Comparison of ENCODE assay signal across 1 cellular context in the genomic region with DNA sequence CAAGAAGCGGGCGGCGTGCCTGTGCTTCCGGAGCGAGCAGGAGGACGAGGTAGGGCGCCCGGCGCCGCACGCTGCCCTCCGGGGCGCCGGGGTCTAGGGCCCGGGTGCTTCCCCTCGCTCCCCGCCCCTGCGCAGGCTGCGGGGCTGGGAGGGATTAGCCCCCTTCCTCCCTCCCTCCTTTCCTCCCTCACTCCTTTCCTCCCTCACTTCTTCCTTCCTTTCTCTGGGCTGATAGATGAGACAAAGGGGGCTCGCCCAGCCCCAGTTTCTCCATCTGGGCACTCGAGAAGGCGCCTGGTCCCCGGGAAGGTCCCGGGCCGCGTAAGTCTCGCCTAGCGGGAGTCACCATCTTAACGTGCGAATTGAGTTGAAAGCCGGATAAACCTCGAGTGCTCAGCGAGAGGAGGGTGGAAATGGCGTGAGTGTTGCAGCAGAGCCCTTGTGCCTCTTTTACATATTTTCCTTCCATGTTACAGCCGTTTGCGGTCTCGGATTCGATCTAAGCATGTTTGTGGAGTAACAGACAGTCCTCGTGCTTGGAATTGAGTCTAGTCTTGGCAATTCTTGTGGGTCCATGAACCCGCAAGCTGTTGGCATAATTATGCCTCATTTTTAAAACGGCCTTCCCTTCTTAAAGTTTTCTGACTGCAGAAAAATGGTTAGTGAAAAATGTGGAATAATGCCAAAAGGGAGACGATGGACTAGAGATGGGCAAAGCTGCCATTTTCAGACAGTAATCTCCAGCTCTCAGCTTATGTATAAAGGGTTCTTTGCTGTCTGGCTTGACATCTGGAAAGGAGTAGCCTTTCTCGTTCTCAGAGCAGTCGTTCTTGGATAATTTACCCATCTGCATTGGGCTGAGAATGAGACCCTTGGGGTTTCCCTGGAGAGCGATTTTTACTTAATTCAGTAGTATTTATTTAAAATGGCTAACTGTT.
TF ChIP-seq lines count a peak whose summit lies in the region.

No MANE protein-coding gene starts in this region.

TF ChIP-seq in K562, 482 proteins besides CTCF, POLR2A, EP300 and RAD21 (continued from another document and continues in another):
- TF ChIP-seq SAP30 (IDR thresholded peaks at IDR 0.05; ENCODE audit: borderline replicate concordance, insufficient read depth, low read depth, low read length, poor library complexity, severe bottlenecking) (no peak), SUPT5H (IDR thresholded peaks at IDR 0.05) (0 out of 2 replicates have a peak, but pooled peaks have one; percentile 18), KDM5B (IDR thresholded peaks at IDR 0.05; ENCODE audit: insufficient replicate concordance, low read depth, low read length) (peak; percentile 58), BRCA1 (IDR thresholded peaks at IDR 0.05) (no peak), BRCA1 (CRISPR knock-in tag; IDR thresholded peaks at IDR 0.05) (no peak), ZNF232 (CRISPR knock-in tag; IDR thresholded peaks at IDR 0.05) (no peak), TRIM24 (IDR thresholded peaks at IDR 0.05) (no peak), RBFOX2 (IDR thresholded peaks at IDR 0.05; ENCODE audit: low read depth, low read length) (peak; percentile 88), TAF7 (tag; IDR thresholded peaks at IDR 0.05) (peak; percentile 33; the same call in 1 of the 2 replicates), ZFP30 (CRISPR knock-in tag; IDR thresholded peaks at IDR 0.05; ENCODE audit: borderline replicate concordance) (no peak), CHD2 (IDR thresholded peaks at IDR 0.05; ENCODE audit: low read depth, low read length) (peak; percentile 37; the same call in 1 of the 2 replicates), CCNT2 (IDR thresholded peaks at IDR 0.05; ENCODE audit: borderline replicate concordance, extremely low read depth, insufficient read length, low read depth, low read length) (peak; percentile 23), ASH1L (IDR thresholded peaks at IDR 0.05; ENCODE audit: borderline replicate concordance, low read depth, partially characterized antibody) (no peak), POLR3A (IDR thresholded peaks at IDR 0.05; ENCODE audit: borderline replicate concordance, extremely low read depth, insufficient read depth, insufficient read length) (no peak), YY1 (IDR thresholded peaks at IDR 0.05; ENCODE audit: borderline replicate concordance in 1 of 3, control insufficient read depth in 1 of 3, extremely low read depth in 1 of 3, insufficient read depth in 3 of 3, insufficient read length in 1 of 3, insufficient replicate concordance in 2 of 3, low read depth in 1 of 3, low read length in 2 of 3) (peak in 1 of 3 experiments; percentile 30), NCOA4 (IDR thresholded peaks at IDR 0.05; ENCODE audit: partially characterized antibody) (no peak), STAG1 (CRISPR knock-in tag; IDR thresholded peaks at IDR 0.05; ENCODE audit: borderline replicate concordance) (no peak), HNRNPUL1 (IDR thresholded peaks at IDR 0.05; ENCODE audit: low read length) (no peak), HDAC3 (IDR thresholded peaks at IDR 0.05; ENCODE audit: borderline replicate concordance, partially characterized antibody) (peak; percentile 31), ZNF766 (CRISPR knock-in tag; conservative IDR thresholded peaks at IDR 0.05) (0 out of 2 replicates have a peak, but pooled peaks have one; percentile 31), FOS (IDR thresholded peaks at IDR 0.05; ENCODE audit: extremely low read depth, insufficient read length) (no peak), NR2C1 (IDR thresholded peaks at IDR 0.05) (no peak; the same call in 1 of the 2 replicates), NR2C1 (tag; IDR thresholded peaks at IDR 0.05) (no peak), TFAM (CRISPR knock-in tag; conservative IDR thresholded peaks at IDR 0.05) (no peak), RBM39 (optimal IDR thresholded peaks at IDR 0.05; ENCODE audit: low read depth, low read length) (no peak), SNIP1 (IDR thresholded peaks at IDR 0.05; ENCODE audit: low read depth) (no peak), POLR2B (IDR thresholded peaks at IDR 0.05; ENCODE audit: low read depth, partially characterized antibody) (no peak), JUND (IDR thresholded peaks at IDR 0.05; ENCODE audit: borderline replicate concordance, low read depth, low read length) (no peak), JUND (tag; IDR thresholded peaks at IDR 0.05; ENCODE audit: borderline replicate concordance, low read depth, low read length) (no peak), CBX2 (IDR thresholded peaks at IDR 0.05; ENCODE audit: insufficient read depth, low read length, poor library complexity, severe bottlenecking) (no peak), POU5F1 (IDR thresholded peaks at IDR 0.05; ENCODE audit: borderline replicate concordance, low read depth, low read length, partially characterized antibody) (no peak), U2AF1 (optimal IDR thresholded peaks at IDR 0.05; ENCODE audit: low read depth, low read length) (no peak), SMAD3 (CRISPR knock-in tag; conservative IDR thresholded peaks at IDR 0.05) (no peak), ZNF507 (tag; conservative IDR thresholded peaks at IDR 0.05) (no peak), SLC30A9 (CRISPR knock-in tag; IDR thresholded peaks at IDR 0.05) (no peak)
- TF ChIP-seq, protein P1, sequence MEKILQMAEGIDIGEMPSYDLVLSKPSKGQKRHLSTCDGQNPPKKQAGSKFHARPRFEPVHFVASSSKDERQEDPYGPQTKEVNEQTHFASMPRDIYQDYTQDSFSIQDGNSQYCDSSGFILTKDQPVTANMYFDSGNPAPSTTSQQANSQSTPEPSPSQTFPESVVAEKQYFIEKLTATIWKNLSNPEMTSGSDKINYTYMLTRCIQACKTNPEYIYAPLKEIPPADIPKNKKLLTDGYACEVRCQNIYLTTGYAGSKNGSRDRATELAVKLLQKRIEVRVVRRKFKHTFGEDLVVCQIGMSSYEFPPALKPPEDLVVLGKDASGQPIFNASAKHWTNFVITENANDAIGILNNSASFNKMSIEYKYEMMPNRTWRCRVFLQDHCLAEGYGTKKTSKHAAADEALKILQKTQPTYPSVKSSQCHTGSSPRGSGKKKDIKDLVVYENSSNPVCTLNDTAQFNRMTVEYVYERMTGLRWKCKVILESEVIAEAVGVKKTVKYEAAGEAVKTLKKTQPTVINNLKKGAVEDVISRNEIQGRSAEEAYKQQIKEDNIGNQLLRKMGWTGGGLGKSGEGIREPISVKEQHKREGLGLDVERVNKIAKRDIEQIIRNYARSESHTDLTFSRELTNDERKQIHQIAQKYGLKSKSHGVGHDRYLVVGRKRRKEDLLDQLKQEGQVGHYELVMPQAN (IDR thresholded peaks at IDR 0.05; ENCODE audit: borderline replicate concordance): peak; percentile 60; the same call in 1 of the 2 replicates
- TF ChIP-seq, protein P2, sequence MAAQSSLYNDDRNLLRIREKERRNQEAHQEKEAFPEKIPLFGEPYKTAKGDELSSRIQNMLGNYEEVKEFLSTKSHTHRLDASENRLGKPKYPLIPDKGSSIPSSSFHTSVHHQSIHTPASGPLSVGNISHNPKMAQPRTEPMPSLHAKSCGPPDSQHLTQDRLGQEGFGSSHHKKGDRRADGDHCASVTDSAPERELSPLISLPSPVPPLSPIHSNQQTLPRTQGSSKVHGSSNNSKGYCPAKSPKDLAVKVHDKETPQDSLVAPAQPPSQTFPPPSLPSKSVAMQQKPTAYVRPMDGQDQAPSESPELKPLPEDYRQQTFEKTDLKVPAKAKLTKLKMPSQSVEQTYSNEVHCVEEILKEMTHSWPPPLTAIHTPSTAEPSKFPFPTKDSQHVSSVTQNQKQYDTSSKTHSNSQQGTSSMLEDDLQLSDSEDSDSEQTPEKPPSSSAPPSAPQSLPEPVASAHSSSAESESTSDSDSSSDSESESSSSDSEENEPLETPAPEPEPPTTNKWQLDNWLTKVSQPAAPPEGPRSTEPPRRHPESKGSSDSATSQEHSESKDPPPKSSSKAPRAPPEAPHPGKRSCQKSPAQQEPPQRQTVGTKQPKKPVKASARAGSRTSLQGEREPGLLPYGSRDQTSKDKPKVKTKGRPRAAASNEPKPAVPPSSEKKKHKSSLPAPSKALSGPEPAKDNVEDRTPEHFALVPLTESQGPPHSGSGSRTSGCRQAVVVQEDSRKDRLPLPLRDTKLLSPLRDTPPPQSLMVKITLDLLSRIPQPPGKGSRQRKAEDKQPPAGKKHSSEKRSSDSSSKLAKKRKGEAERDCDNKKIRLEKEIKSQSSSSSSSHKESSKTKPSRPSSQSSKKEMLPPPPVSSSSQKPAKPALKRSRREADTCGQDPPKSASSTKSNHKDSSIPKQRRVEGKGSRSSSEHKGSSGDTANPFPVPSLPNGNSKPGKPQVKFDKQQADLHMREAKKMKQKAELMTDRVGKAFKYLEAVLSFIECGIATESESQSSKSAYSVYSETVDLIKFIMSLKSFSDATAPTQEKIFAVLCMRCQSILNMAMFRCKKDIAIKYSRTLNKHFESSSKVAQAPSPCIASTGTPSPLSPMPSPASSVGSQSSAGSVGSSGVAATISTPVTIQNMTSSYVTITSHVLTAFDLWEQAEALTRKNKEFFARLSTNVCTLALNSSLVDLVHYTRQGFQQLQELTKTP (IDR thresholded peaks at IDR 0.05; ENCODE audit: low read depth in 1 of 2, partially characterized antibody in 2 of 2): peak; percentile 11 to 25
- TF ChIP-seq, protein P3, sequence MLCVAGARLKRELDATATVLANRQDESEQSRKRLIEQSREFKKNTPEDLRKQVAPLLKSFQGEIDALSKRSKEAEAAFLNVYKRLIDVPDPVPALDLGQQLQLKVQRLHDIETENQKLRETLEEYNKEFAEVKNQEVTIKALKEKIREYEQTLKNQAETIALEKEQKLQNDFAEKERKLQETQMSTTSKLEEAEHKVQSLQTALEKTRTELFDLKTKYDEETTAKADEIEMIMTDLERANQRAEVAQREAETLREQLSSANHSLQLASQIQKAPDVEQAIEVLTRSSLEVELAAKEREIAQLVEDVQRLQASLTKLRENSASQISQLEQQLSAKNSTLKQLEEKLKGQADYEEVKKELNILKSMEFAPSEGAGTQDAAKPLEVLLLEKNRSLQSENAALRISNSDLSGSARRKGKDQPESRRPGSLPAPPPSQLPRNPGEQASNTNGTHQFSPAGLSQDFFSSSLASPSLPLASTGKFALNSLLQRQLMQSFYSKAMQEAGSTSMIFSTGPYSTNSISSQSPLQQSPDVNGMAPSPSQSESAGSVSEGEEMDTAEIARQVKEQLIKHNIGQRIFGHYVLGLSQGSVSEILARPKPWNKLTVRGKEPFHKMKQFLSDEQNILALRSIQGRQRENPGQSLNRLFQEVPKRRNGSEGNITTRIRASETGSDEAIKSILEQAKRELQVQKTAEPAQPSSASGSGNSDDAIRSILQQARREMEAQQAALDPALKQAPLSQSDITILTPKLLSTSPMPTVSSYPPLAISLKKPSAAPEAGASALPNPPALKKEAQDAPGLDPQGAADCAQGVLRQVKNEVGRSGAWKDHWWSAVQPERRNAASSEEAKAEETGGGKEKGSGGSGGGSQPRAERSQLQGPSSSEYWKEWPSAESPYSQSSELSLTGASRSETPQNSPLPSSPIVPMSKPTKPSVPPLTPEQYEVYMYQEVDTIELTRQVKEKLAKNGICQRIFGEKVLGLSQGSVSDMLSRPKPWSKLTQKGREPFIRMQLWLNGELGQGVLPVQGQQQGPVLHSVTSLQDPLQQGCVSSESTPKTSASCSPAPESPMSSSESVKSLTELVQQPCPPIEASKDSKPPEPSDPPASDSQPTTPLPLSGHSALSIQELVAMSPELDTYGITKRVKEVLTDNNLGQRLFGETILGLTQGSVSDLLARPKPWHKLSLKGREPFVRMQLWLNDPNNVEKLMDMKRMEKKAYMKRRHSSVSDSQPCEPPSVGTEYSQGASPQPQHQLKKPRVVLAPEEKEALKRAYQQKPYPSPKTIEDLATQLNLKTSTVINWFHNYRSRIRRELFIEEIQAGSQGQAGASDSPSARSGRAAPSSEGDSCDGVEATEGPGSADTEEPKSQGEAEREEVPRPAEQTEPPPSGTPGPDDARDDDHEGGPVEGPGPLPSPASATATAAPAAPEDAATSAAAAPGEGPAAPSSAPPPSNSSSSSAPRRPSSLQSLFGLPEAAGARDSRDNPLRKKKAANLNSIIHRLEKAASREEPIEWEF (CRISPR knock-in tag; IDR thresholded peaks at IDR 0.05): no peak
- TF ChIP-seq, protein P4, sequence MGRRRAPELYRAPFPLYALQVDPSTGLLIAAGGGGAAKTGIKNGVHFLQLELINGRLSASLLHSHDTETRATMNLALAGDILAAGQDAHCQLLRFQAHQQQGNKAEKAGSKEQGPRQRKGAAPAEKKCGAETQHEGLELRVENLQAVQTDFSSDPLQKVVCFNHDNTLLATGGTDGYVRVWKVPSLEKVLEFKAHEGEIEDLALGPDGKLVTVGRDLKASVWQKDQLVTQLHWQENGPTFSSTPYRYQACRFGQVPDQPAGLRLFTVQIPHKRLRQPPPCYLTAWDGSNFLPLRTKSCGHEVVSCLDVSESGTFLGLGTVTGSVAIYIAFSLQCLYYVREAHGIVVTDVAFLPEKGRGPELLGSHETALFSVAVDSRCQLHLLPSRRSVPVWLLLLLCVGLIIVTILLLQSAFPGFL (CRISPR knock-in tag; IDR thresholded peaks at IDR 0.05): no peak
- TF ChIP-seq, protein P5, sequence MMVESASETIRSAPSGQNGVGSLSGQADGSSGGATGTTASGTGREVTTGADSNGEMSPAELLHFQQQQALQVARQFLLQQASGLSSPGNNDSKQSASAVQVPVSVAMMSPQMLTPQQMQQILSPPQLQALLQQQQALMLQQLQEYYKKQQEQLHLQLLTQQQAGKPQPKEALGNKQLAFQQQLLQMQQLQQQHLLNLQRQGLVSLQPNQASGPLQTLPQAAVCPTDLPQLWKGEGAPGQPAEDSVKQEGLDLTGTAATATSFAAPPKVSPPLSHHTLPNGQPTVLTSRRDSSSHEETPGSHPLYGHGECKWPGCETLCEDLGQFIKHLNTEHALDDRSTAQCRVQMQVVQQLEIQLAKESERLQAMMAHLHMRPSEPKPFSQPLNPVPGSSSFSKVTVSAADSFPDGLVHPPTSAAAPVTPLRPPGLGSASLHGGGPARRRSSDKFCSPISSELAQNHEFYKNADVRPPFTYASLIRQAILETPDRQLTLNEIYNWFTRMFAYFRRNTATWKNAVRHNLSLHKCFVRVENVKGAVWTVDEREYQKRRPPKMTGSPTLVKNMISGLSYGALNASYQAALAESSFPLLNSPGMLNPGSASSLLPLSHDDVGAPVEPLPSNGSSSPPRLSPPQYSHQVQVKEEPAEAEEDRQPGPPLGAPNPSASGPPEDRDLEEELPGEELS (CRISPR knock-in tag; IDR thresholded peaks at IDR 0.05; ENCODE audit: borderline replicate concordance): 0 out of 2 replicates have a peak, but pooled peaks have one; percentile 37
- TF ChIP-seq, protein P6, sequence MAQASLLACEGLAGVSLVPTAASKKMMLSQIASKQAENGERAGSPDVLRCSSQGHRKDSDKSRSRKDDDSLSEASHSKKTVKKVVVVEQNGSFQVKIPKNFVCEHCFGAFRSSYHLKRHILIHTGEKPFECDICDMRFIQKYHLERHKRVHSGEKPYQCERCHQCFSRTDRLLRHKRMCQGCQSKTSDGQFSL (CRISPR knock-in tag; IDR thresholded peaks at IDR 0.05): no peak
- TF ChIP-seq, protein P6 (tag; IDR thresholded peaks at IDR 0.05): no peak
- TF ChIP-seq, protein P7, sequence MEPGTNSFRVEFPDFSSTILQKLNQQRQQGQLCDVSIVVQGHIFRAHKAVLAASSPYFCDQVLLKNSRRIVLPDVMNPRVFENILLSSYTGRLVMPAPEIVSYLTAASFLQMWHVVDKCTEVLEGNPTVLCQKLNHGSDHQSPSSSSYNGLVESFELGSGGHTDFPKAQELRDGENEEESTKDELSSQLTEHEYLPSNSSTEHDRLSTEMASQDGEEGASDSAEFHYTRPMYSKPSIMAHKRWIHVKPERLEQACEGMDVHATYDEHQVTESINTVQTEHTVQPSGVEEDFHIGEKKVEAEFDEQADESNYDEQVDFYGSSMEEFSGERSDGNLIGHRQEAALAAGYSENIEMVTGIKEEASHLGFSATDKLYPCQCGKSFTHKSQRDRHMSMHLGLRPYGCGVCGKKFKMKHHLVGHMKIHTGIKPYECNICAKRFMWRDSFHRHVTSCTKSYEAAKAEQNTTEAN (CRISPR knock-in tag; IDR thresholded peaks at IDR 0.05): 0 out of 2 replicates have a peak, but pooled peaks have one; percentile 70
